In the genomic region with DNA sequence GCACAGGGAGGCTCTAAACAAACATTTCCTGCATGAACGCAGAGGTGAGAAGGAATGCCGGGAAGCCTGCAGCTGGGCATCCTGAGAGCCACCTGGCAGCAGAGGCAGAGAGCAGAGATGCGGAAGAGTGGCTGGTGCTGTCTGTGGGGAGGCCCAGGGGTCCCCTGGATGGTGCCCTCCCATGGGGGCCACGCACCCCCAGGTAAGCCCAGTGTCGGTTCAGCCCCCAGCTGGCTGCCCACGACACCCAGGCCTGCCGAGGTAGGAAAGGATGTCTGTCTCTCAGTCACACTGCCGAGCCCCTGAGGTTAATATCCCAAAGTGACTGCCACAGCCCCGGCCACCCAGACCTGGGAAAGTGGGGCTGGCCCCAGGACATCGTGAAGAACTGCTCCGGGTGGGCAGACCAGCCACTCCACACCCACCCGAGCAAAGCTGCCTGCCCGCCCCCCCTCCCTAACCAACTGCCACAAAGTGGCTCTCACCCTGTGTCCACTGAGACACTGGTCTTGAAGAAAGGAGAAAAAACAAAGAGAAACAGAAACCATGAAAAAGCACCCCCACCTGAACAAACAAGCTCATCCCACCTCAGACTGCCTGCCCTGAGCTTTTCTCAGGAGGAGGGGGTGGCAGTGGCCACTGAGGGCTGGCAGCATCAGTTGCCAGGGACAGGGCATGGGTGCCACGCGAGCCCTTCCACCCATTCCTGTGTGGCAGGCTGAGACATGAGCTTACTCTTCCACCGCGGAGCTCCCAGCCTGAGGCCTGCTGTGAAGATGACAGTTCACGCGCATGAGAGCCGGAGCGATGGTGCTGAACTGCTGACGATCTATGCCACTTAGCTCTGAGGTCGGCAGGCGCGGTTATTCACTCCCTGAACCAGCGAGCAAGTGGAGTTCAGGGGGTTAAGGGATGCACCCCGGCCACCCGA, we compare ENCODE assay signal across 11 cellular contexts. TPM values are rescaled to one million over a fixed set of nuclear protein-coding genes. Genes with fewer than 3 reads are reported as not detected.
DNase-seq lines count a peak whose midpoint lies in the region; ATAC-seq and TF ChIP-seq lines count a peak whose summit lies in the region.
"Had no signal": no experiment of that assay in that cellular context is flagged by ENCODE, and none has a peak within 500 bp of the region (broad histone marks: within the 10 kb centered on the region; RNA-seq: fewer than 3 reads in every experiment).

No MANE protein-coding gene starts in this region.

- H3K9me3 ChIP-seq in BLaER1 treated with 17β-estradiol and CSF1 and Interleukin-3, amounts not matched to agents 10 nM and 100 nM (replicated peaks in 1 of 11): no peaks in the 10 kb centered on the region
- no peaks in the 10 kb centered on the region for H3K9me3 ChIP-seq in esophagus squamous epithelium
- H3K9me3 ChIP-seq: sigmoid colon had no signal

- peak overlapping the region in 7 of 11 experiments; percentile 5 to 63 (median 45); a peak in 8 of 22 replicates for H3K27ac ChIP-seq in BLaER1 treated with 17β-estradiol and CSF1 and Interleukin-3, amounts not matched to agents 10 nM and 100 nM
- H3K27ac ChIP-seq in esophagus squamous epithelium: peak overlapping the region in 3 of 4 donors; percentile 15 to 22 (median 21)
- H3K27ac ChIP-seq: sigmoid colon had no signal

- peaks cover 0 to 99% (median 97%) of the 10 kb centered on the region in 11 experiments; a peak in 19 of 22 replicates for H4K20me1 ChIP-seq in BLaER1 treated with 17β-estradiol and CSF1 and Interleukin-3, amounts not matched to agents 10 nM and 100 nM

- H3K36me3 ChIP-seq in BLaER1 treated with 17β-estradiol and CSF1 and Interleukin-3, amounts not matched to agents 10 nM and 100 nM: peaks cover 0 to 19% (median 0%) of the 10 kb centered on the region in 11 experiments; a peak in 6 of 22 replicates
- H3K36me3 ChIP-seq in esophagus squamous epithelium: no peaks in the 10 kb centered on the region
- H3K36me3 ChIP-seq: sigmoid colon had no signal

- H3K4me3 ChIP-seq in BLaER1 treated with 17β-estradiol and CSF1 and Interleukin-3, amounts not matched to agents 10 nM and 100 nM: no peak overlapping the region
- H3K4me3 ChIP-seq in GM08714 (ENCODE audit: low read length) (peak overlapping the region; percentile 9; the same call in 1 of the 2 replicates), esophagus squamous epithelium (no peak overlapping the region)
- H3K4me3 ChIP-seq: lung, sigmoid colon had no signal

- no peak for TF ChIP-seq CTCF in esophagus squamous epithelium (IDR thresholded peaks at IDR 0.05)

- TF ChIP-seq POLR2A in esophagus squamous epithelium (IDR thresholded peaks at IDR 0.05): no peak

- peak overlapping the region in 8 of 11 experiments; percentile 10 to 67 (median 44); a peak in 14 of 22 replicates for H3K9ac ChIP-seq in BLaER1 treated with 17β-estradiol and CSF1 and Interleukin-3, amounts not matched to agents 10 nM and 100 nM

- DNase-seq in RPMI8226 (peak; percentile 43), esophagus squamous epithelium (lab: John Stamatoyannopoulos, UW) (no peak), SKM-1 treated with dmso at 0.1 percent for 144 hours (lab: John Stamatoyannopoulos, UW; ENCODE audit: unreplicated experiment) (no peak), T-helper 9 cell (no peak), kidney glomerular epithelial cell (lab: John Stamatoyannopoulos, UW) (no peak)
- DNase-seq: sigmoid colon had no signal

- peaks cover 96 to 100% (median 100%) of the 10 kb centered on the region in 10 experiments for H3K4me1 ChIP-seq in BLaER1 treated with 17β-estradiol and CSF1 and Interleukin-3, amounts not matched to agents 10 nM and 100 nM
- H3K4me1 ChIP-seq in esophagus squamous epithelium: peaks cover 28 to 95% (median 64%) of the 10 kb centered on the region in 3 donors

- no peaks in the 10 kb centered on the region for H3K27me3 ChIP-seq in BLaER1 treated with 17β-estradiol and CSF1 and Interleukin-3, amounts not matched to agents 10 nM and 100 nM
- H3K27me3 ChIP-seq in esophagus squamous epithelium: no peaks in the 10 kb centered on the region
- H3K27me3 ChIP-seq: sigmoid colon had no signal

- H3K4me2 ChIP-seq in BLaER1 treated with 17β-estradiol and CSF1 and Interleukin-3, amounts not matched to agents 10 nM and 100 nM: peak overlapping the region; percentile 79 to 99 (median 92)

- 57 to 68% methylated on average over 4 to 6 of the region's 28 CpGs for WGBS in esophagus squamous epithelium, 2 donors

- no peak for ATAC-seq in HG03520 (IDR thresholded peaks at IDR 0.05; ENCODE audit: unreplicated experiment)
- ATAC-seq: HepG2 had no signal

- intact Hi-C loops in esophagus squamous epithelium (cut with DNase I): no loop called here

RNA-seq across cellular contexts. Expression of gene CCDC88C, which starts 40.8 kb away (rescaled TPM):
- 10 to 100 TPM; 23.2 to 31.5 (median 29.9) TPM for total RNA-seq in esophagus squamous epithelium
